ENCODE assay signal across 9 cellular contexts in the genomic region with DNA sequence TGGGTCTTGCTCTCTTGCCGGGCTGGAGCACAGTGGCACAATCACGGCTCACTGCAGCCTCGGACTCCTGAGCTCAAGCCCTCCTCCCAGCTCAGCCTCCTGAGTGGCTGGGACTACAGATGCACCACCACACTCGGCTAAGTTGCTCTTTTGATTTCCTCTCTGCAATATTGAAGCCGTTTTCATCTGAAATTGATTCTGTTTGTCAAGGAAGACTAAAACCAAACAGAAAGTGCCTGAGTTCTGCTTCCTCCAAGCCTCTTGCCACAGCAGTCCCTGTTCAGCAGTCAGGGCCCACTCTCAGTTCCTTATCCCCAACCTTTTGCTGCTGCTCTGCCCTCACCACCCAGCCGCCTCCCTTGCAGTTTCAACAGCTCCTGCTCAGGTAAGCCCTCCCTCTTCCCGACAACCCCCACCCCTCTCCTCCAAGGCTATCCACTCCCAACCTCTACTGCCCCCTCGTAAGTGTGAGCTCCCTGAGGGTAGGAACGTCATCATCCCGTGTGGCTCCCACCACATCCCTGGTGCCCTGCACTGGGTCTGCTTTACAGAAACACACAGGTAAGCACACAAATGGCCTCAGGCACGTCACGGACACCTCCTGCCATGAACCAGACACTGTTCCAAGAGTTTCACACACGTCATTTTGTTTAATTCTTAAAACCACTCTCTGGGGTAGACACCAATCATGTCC.
DNase-seq lines count a peak whose midpoint lies in the region; ATAC-seq and TF ChIP-seq lines count a peak whose summit lies in the region.
"Had no signal": no experiment of that assay in that cellular context is flagged by ENCODE, and none has a peak within 500 bp of the region (broad histone marks: within the 10 kb centered on the region; RNA-seq: fewer than 3 reads in every experiment).

No MANE protein-coding gene starts in this region.

- peak overlapping the region in 1 of 4 donors; percentile 56 for H3K27ac ChIP-seq in upper lobe of left lung

- H3K4me1 ChIP-seq in upper lobe of left lung = no peaks in the 10 kb centered on the region

- H3K4me1 Mint-ChIP-seq in activated naive CD4-positive, alpha-beta T cell treated with anti-CD3 and anti-CD28 coated beads, Interleukin-2, amount 10 ng/mL, durations not matched to agents 7 days and 5 days = peaks cover 55% of the 10 kb centered on the region
- peaks cover 34% of the 10 kb centered on the region for H3K4me1 Mint-ChIP-seq in activated naive CD4-positive, alpha-beta T cell treated with anti-CD3 and anti-CD28 coated beads for 36 hours (ENCODE audit: low read depth)

- H3K4me3 Mint-ChIP-seq in activated naive CD4-positive, alpha-beta T cell treated with anti-CD3 and anti-CD28 coated beads, Interleukin-2, amount 10 ng/mL, durations not matched to agents 7 days and 5 days = no peak overlapping the region
- H3K4me3 Mint-ChIP-seq in activated naive CD4-positive, alpha-beta T cell treated with anti-CD3 and anti-CD28 coated beads for 36 hours = no peak overlapping the region

- peak overlapping the region; percentile 86 for H3K27ac Mint-ChIP-seq in activated naive CD4-positive, alpha-beta T cell treated with anti-CD3 and anti-CD28 coated beads, Interleukin-2, amount 10 ng/mL, durations not matched to agents 7 days and 5 days
- no peak overlapping the region for H3K27ac Mint-ChIP-seq in activated naive CD4-positive, alpha-beta T cell treated with anti-CD3 and anti-CD28 coated beads for 36 hours

- no peaks in the 10 kb centered on the region for H3K27me3 Mint-ChIP-seq in activated naive CD4-positive, alpha-beta T cell treated with anti-CD3 and anti-CD28 coated beads, Interleukin-2, amount 10 ng/mL, durations not matched to agents 7 days and 5 days
- no peaks in the 10 kb centered on the region for H3K27me3 Mint-ChIP-seq in activated naive CD4-positive, alpha-beta T cell treated with anti-CD3 and anti-CD28 coated beads for 36 hours (ENCODE audit: low read depth)

- peaks cover 18% of the 10 kb centered on the region for H3K9me3 Mint-ChIP-seq in activated naive CD4-positive, alpha-beta T cell treated with anti-CD3 and anti-CD28 coated beads, Interleukin-2, amount 10 ng/mL, durations not matched to agents 7 days and 5 days
- H3K9me3 Mint-ChIP-seq in activated naive CD4-positive, alpha-beta T cell treated with anti-CD3 and anti-CD28 coated beads for 36 hours = peaks cover 2% of the 10 kb centered on the region

- TF ChIP-seq CTCF in upper lobe of left lung (IDR thresholded peaks at IDR 0.05) = no peak

- no peaks in the 10 kb centered on the region for H3K27me3 ChIP-seq in upper lobe of left lung

- peak; percentile 28 for DNase-seq in activated naive CD4-positive, alpha-beta T cell treated with anti-CD3 and anti-CD28 coated beads, Interleukin-2, amount 10 ng/mL, durations not matched to agents 7 days and 5 days
- no peak for DNase-seq in activated naive CD4-positive, alpha-beta T cell treated with anti-CD3 and anti-CD28 coated beads for 36 hours
- DNase-seq in RPMI8226 (peak; percentile 72), upper lobe of left lung (peak; percentile 25 to 52)
- no peak for DNase-seq in activated CD8-positive, alpha-beta memory T cell treated with anti-CD3 and anti-CD28 coated beads, Interleukin-2, amount 50 U/mL, for 48 hours
- no peak for DNase-seq in activated naive CD4-positive, alpha-beta T cell (lab: John Stamatoyannopoulos, UW)
- DNase-seq in activated CD8-positive, alpha-beta memory T cell treated with anti-CD3 and anti-CD28 coated beads, Interleukin-2, amount 50 U/mL, for 4 hours = no peak

- CTCF ChIA-PET in activated naive CD4-positive, alpha-beta T cell treated with anti-CD3 and anti-CD28 coated beads, Interleukin-2, amount 10 ng/mL, durations not matched to agents 7 days and 5 days (lab: Charles Lee) = interaction anchor here (1.7 kb wide), 1 partner anchor 10 kb away, joined by 4 read pairs; no protein-coding TSS in a partner anchor
- CTCF ChIA-PET in activated naive CD4-positive, alpha-beta T cell treated with anti-CD3 and anti-CD28 coated beads for 36 hours (lab: Charles Lee) = no interaction called here

- H3K4me3 ChIP-seq in upper lobe of left lung = no peak overlapping the region

- ATAC-seq in HG02885 (IDR thresholded peaks at IDR 0.05; ENCODE audit: poor library complexity, unreplicated experiment) (peak; percentile 97), upper lobe of left lung (ENCODE audit: low FRiP score in 2 of 2) (peak in 1 of 2 donors; percentile 76)
- ATAC-seq: left colon had no signal

- 69 to 76% methylated on average over 10 to 13 of the region's 13 CpGs for WGBS in upper lobe of left lung, 2 donors

- no peaks in the 10 kb centered on the region for H3K36me3 ChIP-seq in upper lobe of left lung

- intact Hi-C loops in activated naive CD4-positive, alpha-beta T cell treated with anti-CD3 and anti-CD28 coated beads for 36 hours (cut with micrococcal nuclease) = no loop called here

- no peaks in the 10 kb centered on the region for H3K9me3 ChIP-seq in upper lobe of left lung

- TF ChIP-seq EP300 in upper lobe of left lung (IDR thresholded peaks at IDR 0.05) = no peak

- no peak for TF ChIP-seq POLR2A in upper lobe of left lung (IDR thresholded peaks at IDR 0.05)

- H3K36me3 Mint-ChIP-seq in activated naive CD4-positive, alpha-beta T cell treated with anti-CD3 and anti-CD28 coated beads, Interleukin-2, amount 10 ng/mL, durations not matched to agents 7 days and 5 days = peaks cover 30% of the 10 kb centered on the region
- H3K36me3 Mint-ChIP-seq in activated naive CD4-positive, alpha-beta T cell treated with anti-CD3 and anti-CD28 coated beads for 36 hours (ENCODE audit: low read depth) = no peaks in the 10 kb centered on the region

Comparison
In these comparisons a context has a peak if more than half of its experiments do, and no peak if none do; other contexts are left out.
1. DNase-seq: peak in activated naive CD4-positive, alpha-beta T cell treated with anti-CD3 and anti-CD28 coated beads, Interleukin-2, amount 10 ng/mL, durations not matched to agents 7 days and 5 days (single experiment), RPMI8226 (single experiment) and upper lobe of left lung (2 of 2); none in activated naive CD4-positive, alpha-beta T cell treated with anti-CD3 and anti-CD28 coated beads for 36 hours (single experiment), activated CD8-positive, alpha-beta memory T cell treated with anti-CD3 and anti-CD28 coated beads, Interleukin-2, amount 50 U/mL, for 48 hours (single experiment), activated naive CD4-positive, alpha-beta T cell (0 of 4) and activated CD8-positive, alpha-beta memory T cell treated with anti-CD3 and anti-CD28 coated beads, Interleukin-2, amount 50 U/mL, for 4 hours (single experiment).